ENCODE assay signal across 12 cellular contexts in genomic region chr6:92586236-92586977, GRCh38.
"Had no signal": no experiment of that assay in that cellular context is flagged by ENCODE, and none has a peak within 500 bp of the region (broad histone marks: within the 10 kb centered on the region; RNA-seq: fewer than 3 reads in every experiment).

No MANE protein-coding gene starts in this region.

- ATAC-seq: activated CD4-positive, CD25-positive, alpha-beta regulatory T cell treated with anti-CD3 and anti-CD28 coated beads, Interleukin-2, amount 50 U/mL, for 24 hours; activated naive CD8-positive, alpha-beta T cell treated with anti-CD3 and anti-CD28 coated beads, Interleukin-2, amount 50 U/mL, for 24 hours; activated T-helper 17 cell treated with anti-CD3 and anti-CD28 coated beads, Interleukin-2, amount 50 U/mL, for 72 hours; foreskin keratinocyte; left colon; stimulated activated effector memory CD8-positive, alpha-beta T cell treated with anti-CD3 and anti-CD28 coated beads, Interleukin-12 subunit alpha, Interleukin-12 subunit beta, amount 100 ng/mL, for 72 hours had no signal

- DNase-seq: activated naive CD4-positive, alpha-beta T cell treated with anti-CD3 and anti-CD28 coated beads for 36 hours; activated naive CD8-positive, alpha-beta T cell treated with anti-CD3 and anti-CD28 coated beads, Interleukin-2, amount 50 U/mL, for 24 hours; aorta; effector CD8-positive, alpha-beta T cell; foreskin keratinocyte; left colon; midbrain; stimulated activated CD4-positive, alpha-beta T cell treated with anti-CD3 and anti-CD28 coated beads, Interleukin-12 subunit alpha, Interleukin-12 subunit beta, amount 100 ng/mL, for 4 hours; stimulated activated CD4-positive, alpha-beta T cell treated with anti-CD3 and anti-CD28 coated beads, Interleukin-2, amount 100 ng/mL, for 24 hours had no signal
